In the genomic region with DNA sequence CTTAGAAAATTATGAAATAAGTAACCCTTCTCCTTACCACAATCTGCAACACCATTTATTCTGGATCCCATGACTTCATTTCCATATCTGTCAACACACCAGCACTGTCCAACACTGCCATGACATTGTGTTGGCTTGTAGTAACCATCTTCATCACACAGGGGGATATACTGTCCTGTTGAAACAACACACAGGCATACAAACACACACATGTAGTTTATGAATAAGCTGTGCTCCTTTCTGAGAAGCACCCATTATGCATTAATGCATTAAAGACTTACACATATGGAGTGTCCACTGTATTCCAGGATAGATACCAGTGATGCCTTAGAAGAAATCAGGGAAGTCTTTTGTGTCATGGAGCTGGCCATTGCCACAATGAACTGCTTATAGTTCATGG, we compare ENCODE assay signal across 39 cellular contexts.
"Had no signal": no experiment of that assay in that cellular context is flagged by ENCODE, and none has a peak within 500 bp of the region (broad histone marks: within the 10 kb centered on the region; RNA-seq: fewer than 3 reads in every experiment).

No MANE protein-coding gene starts in this region.

- H3K27ac Mint-ChIP-seq: activated naive CD4-positive, alpha-beta T cell treated with anti-CD3 and anti-CD28 coated beads for 36 hours; activated naive CD4-positive, alpha-beta T cell treated with anti-CD3 and anti-CD28 coated beads, Interleukin-2, amount 10 ng/mL, durations not matched to agents 7 days and 5 days; activated naive CD4-positive, alpha-beta T cell treated with anti-CD3 and anti-CD28 coated beads, Interleukin-2, amount 50 U/mL, for 24 hours; activated naive CD4-positive, alpha-beta T cell treated with anti-CD3 and anti-CD28 coated beads, Interleukin-2, amount 50 U/mL, for 72 hours; activated naive CD8-positive, alpha-beta T cell; activated naive CD8-positive, alpha-beta T cell treated with anti-CD3 and anti-CD28 coated beads for 36 hours; activated naive CD8-positive, alpha-beta T cell treated with anti-CD3 and anti-CD28 coated beads, Interleukin-2, amount 10 ng/mL, durations not matched to agents 7 days and 5 days; activated naive CD8-positive, alpha-beta T cell treated with anti-CD3 and anti-CD28 coated beads, Interleukin-2, amount 50 U/mL, for 24 hours; activated T-cell treated with anti-CD3 and anti-CD28 coated beads, Interleukin-2, amount 50 U/mL, for 24 hours; activated T-cell treated with anti-CD3 and anti-CD28 coated beads, Interleukin-2, amount 50 U/mL, for 72 hours; activated T-helper 1 cell treated with anti-CD3 and anti-CD28 coated beads, Interleukin-12 subunit alpha, Interleukin-12 subunit beta, Interleukin-2, Interleukin-4 antibody, amounts not matched to agents 30 ng/mL and 10 ng/mL and 1 ng/mL, durations not matched to agents 14 hours and 24 hours and 36 hours; activated T-helper 17 cell treated with anti-CD3 and anti-CD28 coated beads, Interleukin-2, amount 50 U/mL, for 72 hours; activated T-helper 2 cell treated with anti-CD3 and anti-CD28 coated beads, Interferon-gamma antibody, Interleukin-2, Interleukin-4, amounts not matched to agents 10 μg/mL and 5 μg/mL and 100 μg/mL, durations not matched to agents 14 hours and 24 hours and 36 hours; brain had no signal

- H3K27me3 Mint-ChIP-seq: activated naive CD4-positive, alpha-beta T cell treated with anti-CD3 and anti-CD28 coated beads, Interleukin-2, amount 10 ng/mL, durations not matched to agents 7 days and 5 days; activated naive CD4-positive, alpha-beta T cell treated with anti-CD3 and anti-CD28 coated beads, Interleukin-2, amount 50 U/mL, for 24 hours; activated naive CD8-positive, alpha-beta T cell; activated naive CD8-positive, alpha-beta T cell treated with anti-CD3 and anti-CD28 coated beads for 36 hours; activated naive CD8-positive, alpha-beta T cell treated with anti-CD3 and anti-CD28 coated beads, Interleukin-2, amount 10 ng/mL, durations not matched to agents 7 days and 5 days; activated naive CD8-positive, alpha-beta T cell treated with anti-CD3 and anti-CD28 coated beads, Interleukin-2, amount 50 U/mL, for 24 hours; activated T-cell treated with anti-CD3 and anti-CD28 coated beads, Interleukin-2, amount 50 U/mL, for 24 hours; activated T-helper 17 cell treated with anti-CD3 and anti-CD28 coated beads, Interleukin-2, amount 50 U/mL, for 72 hours; brain; central memory CD8-positive, alpha-beta T cell had no signal

- DNase-seq: activated effector memory CD4-positive, alpha-beta T cell treated with anti-CD3 and anti-CD28 coated beads, Interleukin-2, amount 50 U/mL, for 16 hours; activated effector memory CD4-positive, alpha-beta T cell treated with Interleukin-2 at 50 U/mL for 16 hours; activated gamma-delta T cell; activated gamma-delta T cell treated with Interleukin-2 at 50 U/mL for 16 hours; activated naive CD4-positive, alpha-beta T cell; activated naive CD4-positive, alpha-beta T cell treated with anti-CD3 and anti-CD28 coated beads for 36 hours; activated naive CD4-positive, alpha-beta T cell treated with anti-CD3 and anti-CD28 coated beads, Interleukin-2, amount 10 ng/mL, durations not matched to agents 7 days and 5 days; activated naive CD4-positive, alpha-beta T cell treated with anti-CD3 and anti-CD28 coated beads, Interleukin-2, amount 50 U/mL, for 16 hours; activated naive CD4-positive, alpha-beta T cell treated with Interleukin-2 at 50 U/mL for 16 hours; activated naive CD8-positive, alpha-beta T cell treated with anti-CD3 and anti-CD28 coated beads for 36 hours; activated naive CD8-positive, alpha-beta T cell treated with anti-CD3 and anti-CD28 coated beads, Interleukin-2, amount 10 ng/mL, durations not matched to agents 7 days and 5 days; activated naive CD8-positive, alpha-beta T cell treated with anti-CD3 and anti-CD28 coated beads, Interleukin-2, amount 50 U/mL, for 24 hours; activated T-cell treated with anti-CD3 and anti-CD28 coated beads, Interleukin-2, amount 50 U/mL, for 24 hours; activated T-cell treated with anti-CD3 and anti-CD28 coated beads, Interleukin-2, amount 50 U/mL, for 4 hours; activated T-cell treated with anti-CD3 and anti-CD28 coated beads, Interleukin-2, amount 50 U/mL, for 48 hours; activated T-cell treated with anti-CD3 and anti-CD28 coated beads, Interleukin-2, amount 50 U/mL, for 72 hours; adrenal gland; amniotic stem cell; amygdala; anterior cingulate cortex; aorta; body of pancreas; brain microvascular endothelial cell; caudate nucleus; central memory CD4-positive, alpha-beta T cell; cerebellar nuclear complex had no signal

- H3K4me1 Mint-ChIP-seq: activated naive CD4-positive, alpha-beta T cell treated with anti-CD3 and anti-CD28 coated beads, Interleukin-2, amount 10 ng/mL, durations not matched to agents 7 days and 5 days; activated naive CD4-positive, alpha-beta T cell treated with anti-CD3 and anti-CD28 coated beads, Interleukin-2, amount 50 U/mL, for 24 hours; activated naive CD8-positive, alpha-beta T cell treated with anti-CD3 and anti-CD28 coated beads for 36 hours; activated naive CD8-positive, alpha-beta T cell treated with anti-CD3 and anti-CD28 coated beads, Interleukin-2, amount 10 ng/mL, durations not matched to agents 7 days and 5 days; activated naive CD8-positive, alpha-beta T cell treated with anti-CD3 and anti-CD28 coated beads, Interleukin-2, amount 50 U/mL, for 24 hours; activated T-helper 17 cell treated with anti-CD3 and anti-CD28 coated beads, Interleukin-2, amount 50 U/mL, for 72 hours; brain; central memory CD8-positive, alpha-beta T cell had no signal

- FAIRE-seq: astrocyte, bronchial epithelial cell had no signal

- H3K4me3 ChIP-seq: adrenal gland, ascending aorta, body of pancreas, breast epithelium, cardiac muscle cell had no signal

- H3K36me3 Mint-ChIP-seq: activated naive CD4-positive, alpha-beta T cell treated with anti-CD3 and anti-CD28 coated beads, Interleukin-2, amount 10 ng/mL, durations not matched to agents 7 days and 5 days; activated naive CD4-positive, alpha-beta T cell treated with anti-CD3 and anti-CD28 coated beads, Interleukin-2, amount 50 U/mL, for 24 hours; activated naive CD4-positive, alpha-beta T cell treated with anti-CD3 and anti-CD28 coated beads, Interleukin-2, amount 50 U/mL, for 72 hours; activated naive CD8-positive, alpha-beta T cell; activated naive CD8-positive, alpha-beta T cell treated with anti-CD3 and anti-CD28 coated beads for 36 hours; activated naive CD8-positive, alpha-beta T cell treated with anti-CD3 and anti-CD28 coated beads, Interleukin-2, amount 10 ng/mL, durations not matched to agents 7 days and 5 days; brain had no signal

- ATAC-seq: activated naive CD4-positive, alpha-beta T cell treated with anti-CD3 and anti-CD28 coated beads, Interleukin-2, amount 50 U/mL, for 72 hours; activated naive CD8-positive, alpha-beta T cell treated with anti-CD3 and anti-CD28 coated beads, Interleukin-2, amount 50 U/mL, for 24 hours; activated T-cell treated with anti-CD3 and anti-CD28 coated beads, Interleukin-2, amount 50 U/mL, for 4 hours; activated T-cell treated with anti-CD3 and anti-CD28 coated beads, Interleukin-2, amount 50 U/mL, for 72 hours; activated T-helper 17 cell treated with anti-CD3 and anti-CD28 coated beads, Interleukin-2, amount 50 U/mL, for 72 hours; body of pancreas had no signal

- H3K27me3 ChIP-seq: adrenal gland, ascending aorta, body of pancreas, brain microvascular endothelial cell, breast epithelium, cardiac muscle cell had no signal

- H3K36me3 ChIP-seq: adrenal gland, ascending aorta, brain microvascular endothelial cell, breast epithelium, cardiac muscle cell had no signal

- H3K4me1 ChIP-seq: adrenal gland, ascending aorta, body of pancreas, breast epithelium had no signal

- H3K27ac ChIP-seq: adrenal gland, ascending aorta, body of pancreas, brain microvascular endothelial cell, breast epithelium, cardiac muscle cell had no signal

- H3K9me3 Mint-ChIP-seq: activated naive CD8-positive, alpha-beta T cell treated with anti-CD3 and anti-CD28 coated beads for 36 hours; activated naive CD8-positive, alpha-beta T cell treated with anti-CD3 and anti-CD28 coated beads, Interleukin-2, amount 10 ng/mL, durations not matched to agents 7 days and 5 days; activated T-helper 1 cell treated with anti-CD3 and anti-CD28 coated beads, Interleukin-12 subunit alpha, Interleukin-12 subunit beta, Interleukin-2, Interleukin-4 antibody, amounts not matched to agents 30 ng/mL and 10 ng/mL and 1 ng/mL, durations not matched to agents 14 hours and 24 hours and 36 hours; activated T-helper 2 cell treated with anti-CD3 and anti-CD28 coated beads, Interferon-gamma antibody, Interleukin-2, Interleukin-4, amounts not matched to agents 10 μg/mL and 5 μg/mL and 100 μg/mL, durations not matched to agents 14 hours and 24 hours and 36 hours; brain had no signal

- H3K4me3 Mint-ChIP-seq: activated naive CD4-positive, alpha-beta T cell treated with anti-CD3 and anti-CD28 coated beads for 36 hours; activated naive CD4-positive, alpha-beta T cell treated with anti-CD3 and anti-CD28 coated beads, Interleukin-2, amount 10 ng/mL, durations not matched to agents 7 days and 5 days; activated naive CD4-positive, alpha-beta T cell treated with anti-CD3 and anti-CD28 coated beads, Interleukin-2, amount 50 U/mL, for 24 hours; activated naive CD8-positive, alpha-beta T cell; activated naive CD8-positive, alpha-beta T cell treated with anti-CD3 and anti-CD28 coated beads for 36 hours; activated naive CD8-positive, alpha-beta T cell treated with anti-CD3 and anti-CD28 coated beads, Interleukin-2, amount 10 ng/mL, durations not matched to agents 7 days and 5 days; activated naive CD8-positive, alpha-beta T cell treated with anti-CD3 and anti-CD28 coated beads, Interleukin-2, amount 50 U/mL, for 24 hours; activated T-cell treated with anti-CD3 and anti-CD28 coated beads, Interleukin-2, amount 50 U/mL, for 24 hours; activated T-cell treated with anti-CD3 and anti-CD28 coated beads, Interleukin-2, amount 50 U/mL, for 4 hours; activated T-cell treated with anti-CD3 and anti-CD28 coated beads, Interleukin-2, amount 50 U/mL, for 72 hours; activated T-helper 1 cell treated with anti-CD3 and anti-CD28 coated beads, Interleukin-12 subunit alpha, Interleukin-12 subunit beta, Interleukin-2, Interleukin-4 antibody, amounts not matched to agents 30 ng/mL and 10 ng/mL and 1 ng/mL, durations not matched to agents 14 hours and 24 hours and 36 hours; activated T-helper 17 cell treated with anti-CD3 and anti-CD28 coated beads, Interleukin-2, amount 50 U/mL, for 72 hours; brain; central memory CD8-positive, alpha-beta T cell had no signal
